Comparison of ENCODE assay signal across 30 cellular contexts in the genomic region with DNA sequence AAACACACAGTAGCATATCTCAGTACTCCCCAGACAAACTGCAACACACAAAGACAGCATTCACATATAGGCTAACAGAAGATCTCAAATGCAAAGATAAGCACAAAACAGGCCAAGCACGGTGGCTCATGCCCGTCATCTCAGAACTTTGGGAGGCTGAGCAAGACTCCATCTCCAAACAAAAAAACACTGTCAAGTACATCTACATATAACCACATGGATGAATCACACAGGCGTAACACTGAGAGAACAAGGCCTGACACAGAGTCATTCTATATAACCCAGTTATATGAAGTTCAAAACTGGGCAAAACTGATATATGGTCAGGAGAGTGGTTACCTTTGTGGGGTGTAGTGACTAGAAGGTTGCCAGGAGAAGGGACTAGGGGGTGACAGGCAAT.
A peak's percentile ranks its signal among the peaks of the same experiment; 100 is the strongest.
DNase-seq lines count a peak whose midpoint lies in the region; ATAC-seq and TF ChIP-seq lines count a peak whose summit lies in the region.
"Had no signal": no experiment of that assay in that cellular context is flagged by ENCODE, and none has a peak within 500 bp of the region (broad histone marks: within the 10 kb centered on the region; RNA-seq: fewer than 3 reads in every experiment).

No MANE protein-coding gene starts in this region.

- H3K27me3 ChIP-seq in fibroblast of lung (ENCODE audit: control insufficient read depth, insufficient read depth, low read length), result no peaks in the 10 kb centered on the region
- H3K27me3 ChIP-seq in osteoblast (ENCODE audit: insufficient read depth, low read length), result no peaks in the 10 kb centered on the region
- H3K27me3 ChIP-seq: BLaER1, esophagus squamous epithelium, sigmoid colon had no signal

- no peak overlapping the region for H3K4me2 ChIP-seq in fibroblast of lung (ENCODE audit: extremely low read depth, insufficient read depth, low read length)
- no peak overlapping the region for H3K4me2 ChIP-seq in osteoblast (ENCODE audit: insufficient read depth, low read length)
- H3K4me2 ChIP-seq: BLaER1 had no signal

- no peak overlapping the region for H3K4me3 Mint-ChIP-seq in stimulated activated naive CD8-positive, alpha-beta T cell treated with anti-CD3 and anti-CD28 coated beads, Interleukin-15, amount 100 ng/mL, for 72 hours
- H3K4me3 Mint-ChIP-seq: activated naive CD4-positive, alpha-beta T cell treated with anti-CD3 and anti-CD28 coated beads, Interleukin-2, amount 50 U/mL, for 24 hours; IgD-negative memory B cell; memory B cell; nephron progenitor cell; stimulated activated memory B cell treated with anti-CD40 and anti-IgM and Interleukin-4, amounts not matched to agents 10 μg/mL and 1 μg/mL and 100 μg/mL, for 72 hours; T-cell; type B pancreatic cell had no signal

- peak; percentile 57 for DNase-seq in HCEC 1CT
- DNase-seq in amniotic epithelial cell (ENCODE audit: low read depth), result peak; percentile 56
- peak; percentile 67 to 68 for DNase-seq in fibroblast of lung (ENCODE audit: low read depth in 2 of 2)
- no peak for DNase-seq in osteoblast (ENCODE audit: insufficient read length, low spot score, missing footprints)
- no peak for DNase-seq in posterior vena cava (ENCODE audit: low spot score)
- DNase-seq in stimulated activated naive CD8-positive, alpha-beta T cell treated with anti-CD3 and anti-CD28 coated beads, Interleukin-15, amount 100 ng/mL, for 72 hours, result no peak
- no peak for DNase-seq in occipital lobe (lab: John Stamatoyannopoulos, UW)
- no peak for DNase-seq in NCI-H226
- DNase-seq: ACHN; activated CD4-positive, alpha-beta T cell treated with anti-CD3 and anti-CD28 coated beads for 48 hours; anterior cingulate cortex; caudate nucleus; esophagus squamous epithelium; hippocampal formation; NCI-H1092; NCI-H1694; NCI-H510A; nephron progenitor cell; posterior cingulate gyrus; sigmoid colon; stimulated activated CD4-positive, alpha-beta T cell treated with anti-CD3 and anti-CD28 coated beads, Interleukin-4, amount 100 ng/mL, for 4 hours; T-cell had no signal

- intact Hi-C loops in posterior vena cava (cut with DNase I), result no loop called here

- H3K4me3 ChIP-seq in fibroblast of lung (replicated peaks in 1 of 4; ENCODE audit: control extremely low read depth in 1 of 4, insufficient read depth in 1 of 4, low read depth in 3 of 4, low read length in 4 of 4) (no peak overlapping the region), osteoblast (ENCODE audit: insufficient read depth, low read length) (no peak overlapping the region)
- H3K4me3 ChIP-seq: BLaER1, esophagus squamous epithelium, sigmoid colon had no signal

- no peak overlapping the region for H3K9ac ChIP-seq in fibroblast of lung (ENCODE audit: insufficient read depth, low read length)
- H3K9ac ChIP-seq: BLaER1 had no signal

- ATAC-seq in stimulated activated naive CD8-positive, alpha-beta T cell treated with anti-CD3 and anti-CD28 coated beads, Interleukin-15, amount 100 ng/mL, for 72 hours, result no peak
- ATAC-seq: stimulated activated memory B cell treated with anti-CD40 and anti-IgM and Interleukin-4, amounts not matched to agents 10 μg/mL and 1 μg/mL and 100 μg/mL, for 72 hours; T-cell had no signal

- no peaks in the 10 kb centered on the region for H3K4me1 ChIP-seq in fibroblast of lung (ENCODE audit: control insufficient read depth, extremely low read depth, insufficient read depth, low read length)
- peaks cover 7% of the 10 kb centered on the region for H3K4me1 ChIP-seq in osteoblast (ENCODE audit: insufficient read depth, low read length)
- H3K4me1 ChIP-seq: BLaER1, esophagus squamous epithelium, sigmoid colon had no signal

- H2AFZ ChIP-seq in fibroblast of lung (ENCODE audit: low read length) (no peak overlapping the region), osteoblast (ENCODE audit: low read length) (peak overlapping the region; percentile 65)

- H3K36me3 ChIP-seq in fibroblast of lung (ENCODE audit: control insufficient read depth, insufficient read depth, low read length), result no peaks in the 10 kb centered on the region
- no peaks in the 10 kb centered on the region for H3K36me3 ChIP-seq in osteoblast (ENCODE audit: insufficient read depth, low read length)
- H3K36me3 ChIP-seq: BLaER1, esophagus squamous epithelium, sigmoid colon had no signal

- peaks cover 33% of the 10 kb centered on the region for H3K27me3 Mint-ChIP-seq in stimulated activated naive CD8-positive, alpha-beta T cell treated with anti-CD3 and anti-CD28 coated beads, Interleukin-15, amount 100 ng/mL, for 72 hours
- H3K27me3 Mint-ChIP-seq: IgD-negative memory B cell had no signal

- H4K20me1 ChIP-seq in fibroblast of lung (ENCODE audit: control insufficient read depth, extremely low read depth, insufficient read depth, low read length), result no peaks in the 10 kb centered on the region
- no peaks in the 10 kb centered on the region for H4K20me1 ChIP-seq in osteoblast (ENCODE audit: insufficient read depth, low read length)
- H4K20me1 ChIP-seq: BLaER1 had no signal

- H3K9me3 Mint-ChIP-seq in stimulated activated naive CD8-positive, alpha-beta T cell treated with anti-CD3 and anti-CD28 coated beads, Interleukin-15, amount 100 ng/mL, for 72 hours, result no peaks in the 10 kb centered on the region
- H3K9me3 Mint-ChIP-seq: activated naive CD4-positive, alpha-beta T cell treated with anti-CD3 and anti-CD28 coated beads, Interleukin-2, amount 50 U/mL, for 24 hours; activated T-helper 2 cell treated with anti-CD3 and anti-CD28 coated beads, Interferon-gamma antibody, Interleukin-2, Interleukin-4, amounts not matched to agents 10 μg/mL and 5 μg/mL and 100 μg/mL, durations not matched to agents 14 hours and 24 hours and 36 hours; IgD-negative memory B cell; memory B cell; nephron progenitor cell; stimulated activated memory B cell treated with anti-CD40 and anti-IgM and Interleukin-4, amounts not matched to agents 10 μg/mL and 1 μg/mL and 100 μg/mL, for 72 hours; T-cell; type B pancreatic cell had no signal

- H3K79me2 ChIP-seq in fibroblast of lung (ENCODE audit: control insufficient read depth, insufficient read depth, low read length) (no peaks in the 10 kb centered on the region), osteoblast (ENCODE audit: insufficient read depth, low read length) (no peaks in the 10 kb centered on the region)

- H3K9me3 ChIP-seq in fibroblast of lung (ENCODE audit: control insufficient read depth, insufficient read depth, low read depth, low read length) (no peaks in the 10 kb centered on the region), osteoblast (ENCODE audit: low read depth, low read length) (no peaks in the 10 kb centered on the region)
- H3K9me3 ChIP-seq: BLaER1, esophagus squamous epithelium, sigmoid colon had no signal

- H3K27ac Mint-ChIP-seq in stimulated activated naive CD8-positive, alpha-beta T cell treated with anti-CD3 and anti-CD28 coated beads, Interleukin-15, amount 100 ng/mL, for 72 hours, result no peak overlapping the region
- H3K27ac Mint-ChIP-seq: activated naive CD4-positive, alpha-beta T cell treated with anti-CD3 and anti-CD28 coated beads, Interleukin-2, amount 50 U/mL, for 24 hours; activated T-helper 2 cell treated with anti-CD3 and anti-CD28 coated beads, Interferon-gamma antibody, Interleukin-2, Interleukin-4, amounts not matched to agents 10 μg/mL and 5 μg/mL and 100 μg/mL, durations not matched to agents 14 hours and 24 hours and 36 hours; IgD-negative memory B cell; memory B cell; nephron progenitor cell; stimulated activated memory B cell treated with anti-CD40 and anti-IgM and Interleukin-4, amounts not matched to agents 10 μg/mL and 1 μg/mL and 100 μg/mL, for 72 hours; T-cell; type B pancreatic cell had no signal

- H3K27ac ChIP-seq in fibroblast of lung (ENCODE audit: insufficient read depth, low read length), result no peak overlapping the region
- no peak overlapping the region for H3K27ac ChIP-seq in osteoblast (ENCODE audit: low read depth, low read length)
- H3K27ac ChIP-seq: BLaER1, esophagus squamous epithelium, RWPE1, sigmoid colon had no signal

- H3K4me1 Mint-ChIP-seq in stimulated activated naive CD8-positive, alpha-beta T cell treated with anti-CD3 and anti-CD28 coated beads, Interleukin-15, amount 100 ng/mL, for 72 hours, result no peaks in the 10 kb centered on the region
- H3K4me1 Mint-ChIP-seq: activated naive CD4-positive, alpha-beta T cell treated with anti-CD3 and anti-CD28 coated beads, Interleukin-2, amount 50 U/mL, for 24 hours; IgD-negative memory B cell; memory B cell; nephron progenitor cell; stimulated activated memory B cell treated with anti-CD40 and anti-IgM and Interleukin-4, amounts not matched to agents 10 μg/mL and 1 μg/mL and 100 μg/mL, for 72 hours; T-cell had no signal

- TF ChIP-seq CTCF in fibroblast of lung (conservative IDR thresholded peaks at IDR 0.05 in 1 of 2, IDR thresholded peaks at IDR 0.05 in 1 of 2; ENCODE audit: low read depth in 1 of 2, low read length in 2 of 2), result no peak
- no peak for TF ChIP-seq CTCF in osteoblast (IDR thresholded peaks at IDR 0.05; ENCODE audit: extremely low read depth, low read depth, low read length)

Comparison
In these comparisons a context has a peak if more than half of its experiments do, and no peak if none do; other contexts are left out.
1. DNase-seq: peak in HCEC 1CT (single experiment), amniotic epithelial cell (single experiment) and fibroblast of lung (2 of 2); none in osteoblast (single experiment), posterior vena cava (single experiment), stimulated activated naive CD8-positive, alpha-beta T cell treated with anti-CD3 and anti-CD28 coated beads, Interleukin-15, amount 100 ng/mL, for 72 hours (0 of 2), occipital lobe (single experiment) and NCI-H226 (single experiment).